7 cellular contexts compared by ENCODE assay signal in the genomic region with DNA sequence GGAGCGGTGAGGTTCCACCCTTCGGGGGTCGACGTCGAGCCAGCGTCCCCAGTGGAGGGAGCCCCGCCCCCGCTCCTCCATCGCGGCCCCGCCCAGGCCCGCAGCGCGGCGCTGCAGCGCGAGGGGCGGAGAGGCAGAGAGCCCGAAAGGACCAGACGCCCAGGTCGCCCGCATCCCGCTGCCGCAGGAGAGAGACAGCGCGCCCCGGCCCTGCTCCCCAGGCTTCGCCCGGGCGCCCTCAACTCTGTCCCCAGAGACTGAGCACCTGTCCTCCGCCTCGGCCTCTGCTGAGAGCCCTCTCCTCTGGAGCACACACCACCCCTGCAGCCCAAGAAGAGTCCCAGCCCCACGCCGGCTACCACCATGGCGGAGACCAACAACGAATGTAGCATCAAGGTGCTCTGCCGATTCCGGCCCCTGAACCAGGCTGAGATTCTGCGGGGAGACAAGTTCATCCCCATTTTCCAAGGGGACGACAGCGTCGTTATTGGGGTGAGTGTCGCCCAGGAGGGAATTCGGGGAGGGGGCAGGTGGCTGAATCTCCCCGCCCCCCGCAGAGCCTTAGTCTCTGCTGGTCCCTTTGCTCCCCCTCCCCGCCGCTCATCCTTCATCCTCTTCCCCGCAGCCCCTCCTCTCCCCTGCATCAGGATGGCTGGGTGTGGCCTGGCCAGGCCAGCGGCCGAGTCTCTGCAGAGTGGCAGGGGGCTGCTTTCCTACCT. TPM values are rescaled to one million over a fixed set of nuclear protein-coding genes. Genes with fewer than 3 reads are reported as not detected.
DNase-seq lines count a peak whose midpoint lies in the region; ATAC-seq, FAIRE-seq and TF ChIP-seq lines count a peak whose summit lies in the region.

TSS of gene KIF5A (plus strand) at position 136 of the 719 bp plus-strand sequence. CDS start at position 364, 228 bp downstream.

- peak; percentile 51 to 66 for ATAC-seq in activated T-cell treated with anti-CD3 and anti-CD28 coated beads, Interleukin-2, amount 50 U/mL, for 4 hours
- ATAC-seq in pancreas: peak in 2 of 4 donors; percentile 8 to 22

- H3K36me3 ChIP-seq in pancreas (no peaks in the 10 kb centered on the region), transverse colon (no peaks in the 10 kb centered on the region)

- no peak for TF ChIP-seq EP300 in transverse colon (IDR thresholded peaks at IDR 0.05; ENCODE audit: low read depth)

- peak within 1 kb of the TSS; percentile 76 for H3K4me3 Mint-ChIP-seq in activated T-cell treated with anti-CD3 and anti-CD28 coated beads, Interleukin-2, amount 50 U/mL, for 4 hours

- peak; percentile 32 for TF ChIP-seq CTCF in GM13977 (IDR thresholded peaks at IDR 0.05; ENCODE audit: extremely low read depth, insufficient read depth, missing control alignments)
- no peak for TF ChIP-seq CTCF in foreskin fibroblast (IDR thresholded peaks at IDR 0.05; ENCODE audit: low read depth, low read length)
- no peak for TF ChIP-seq CTCF in pancreas (IDR thresholded peaks at IDR 0.05)
- no peak for TF ChIP-seq CTCF in transverse colon (IDR thresholded peaks at IDR 0.05)

- WGBS in pancreas, 2 donors: 12 to 13% methylated on average over 39 to 51 of the region's 51 CpGs
- 11% methylated on average over 38 of the region's 51 CpGs; no CpG with 5 or more reads in 1 of the 2 donors for WGBS in transverse colon (ENCODE audit: low coverage in 1 of 2), 2 donors

- in situ Hi-C loops in GM13977 (cut with MboI; ENCODE audit: low pct_unique_long_range_greater_than_20kb, low sequenced_read_pairs, unreplicated experiment) (no loop called here), transverse colon (cut with MboI; ENCODE audit: low pct_ligation_motif_present in 1 of 4, low pct_unique_long_range_greater_than_20kb in 1 of 4, low sequenced_read_pairs in 3 of 4) (no loop called here)

- peaks cover 25% of the 10 kb centered on the region for H3K4me1 Mint-ChIP-seq in activated T-cell treated with anti-CD3 and anti-CD28 coated beads, Interleukin-2, amount 50 U/mL, for 4 hours (ENCODE audit: low read depth)

- no peak for FAIRE-seq in pancreas (lab: Jason Lieb, UNC)

- H3K4me1 ChIP-seq in pancreas (peaks cover 0 to 11% (median 5%) of the 10 kb centered on the region in 3 donors), transverse colon (peaks cover 7 to 27% (median 22%) of the 10 kb centered on the region in 4 donors)

- H3K36me3 Mint-ChIP-seq in activated T-cell treated with anti-CD3 and anti-CD28 coated beads, Interleukin-2, amount 50 U/mL, for 4 hours (ENCODE audit: insufficient read depth): peaks cover 7% of the 10 kb centered on the region

- no peaks in the 10 kb centered on the region for H3K9me3 Mint-ChIP-seq in activated T-cell treated with anti-CD3 and anti-CD28 coated beads, Interleukin-2, amount 50 U/mL, for 4 hours

- H3K4me3 ChIP-seq in foreskin fibroblast (ENCODE audit: low read depth in 1 of 2, low read length in 2 of 2) (peak within 1 kb of the TSS; percentile 40 to 55), pancreas (peak within 1 kb of the TSS in 3 of 4 donors; percentile 5 to 40 (median 5)), transverse colon (peak within 1 kb of the TSS; percentile 5 to 42 (median 23))

- H3K27me3 ChIP-seq in pancreas (no peaks in the 10 kb centered on the region), transverse colon (peaks cover 48% of the 10 kb centered on the region)

- no peak for TF ChIP-seq POLR2A in transverse colon (IDR thresholded peaks at IDR 0.05)

- H3K27ac ChIP-seq in pancreas (no peak within 1 kb of the TSS), transverse colon (peak within 1 kb of the TSS in 1 of 4 donors; percentile 30)

- DNase-seq in GM13977 (ENCODE audit: low spot score) (peak; percentile 72), NCI-H345 (lab: John Stamatoyannopoulos, UW) (peak; percentile 72), foreskin fibroblast (peak in 1 of 2 donors; percentile 39), pancreas (peak in 3 of 6 donors; percentile 34 to 73 (median 71)), transverse colon (peak; percentile 49), NCI-H1048 (lab: John Stamatoyannopoulos, UW) (no peak)
- DNase-seq in activated T-cell treated with anti-CD3 and anti-CD28 coated beads, Interleukin-2, amount 50 U/mL, for 4 hours: peak; percentile 39

- intact Hi-C loops in pancreas (cut with DNase I) (no loop called here), transverse colon (cut with DNase I; ENCODE audit: low total_unique reads) (no loop called here)

- H3K9me3 ChIP-seq in pancreas (no peaks in the 10 kb centered on the region), transverse colon (no peaks in the 10 kb centered on the region)

- H3K27me3 Mint-ChIP-seq in activated T-cell treated with anti-CD3 and anti-CD28 coated beads, Interleukin-2, amount 50 U/mL, for 4 hours (ENCODE audit: low read depth): peaks cover 7% of the 10 kb centered on the region

RNA-seq across cellular contexts. Expression of gene KIF5A, which starts in this region (rescaled TPM):
- under 1 TPM; 0.56 to 0.98 (median 0.68) TPM for total RNA-seq in activated T-cell treated with anti-CD3 and anti-CD28 coated beads, Interleukin-2, amount 50 U/mL, for 4 hours
- under 1 TPM; 0.25 to 0.95 (median 0.47) TPM for total RNA-seq in pancreas
- 1 to 10 TPM in 1 of 2 donors, under 1 TPM in 1; 0.76 to 2.9 TPM for polyA plus RNA-seq in pancreas
- 1 to 10 TPM; 1.3 to 6.2 (median 1.6) TPM for total RNA-seq in transverse colon

Comparison
In these comparisons a context has a peak if more than half of its experiments do, and no peak if none do; other contexts are left out.
1. Peak in DNase-seq and ATAC-seq in activated T-cell treated with anti-CD3 and anti-CD28 coated beads, Interleukin-2, amount 50 U/mL, for 4 hours; RNA of the gene not detected or under 1 TPM.